19 cellular contexts compared by ENCODE assay signal in genomic region chr20:35680464-35681183, GRCh38. TPM values are rescaled to one million over a fixed set of nuclear protein-coding genes. Genes with fewer than 3 reads are reported as not detected.
DNase-seq lines count a peak whose midpoint lies in the region; ATAC-seq and TF ChIP-seq lines count a peak whose summit lies in the region.
"Had no signal": no experiment of that assay in that cellular context is flagged by ENCODE, and none has a peak within 500 bp of the region (broad histone marks: within the 10 kb centered on the region; RNA-seq: fewer than 3 reads in every experiment).

No MANE protein-coding gene starts in this region.

- peaks cover 11% of the 10 kb centered on the region for H3K36me3 Mint-ChIP-seq in activated CD4-positive, alpha-beta T cell treated with anti-CD3 and anti-CD28 coated beads, Interleukin-2, amount 10 ng/mL, durations not matched to agents 24 days and 14 days (ENCODE audit: low read depth)
- peaks cover 66% of the 10 kb centered on the region for H3K36me3 Mint-ChIP-seq in activated T-helper 17 cell treated with anti-CD3 and anti-CD28 coated beads, Interleukin-2, amount 50 U/mL, for 72 hours (ENCODE audit: low read depth)

- TF ChIP-seq POLR2A in testis (IDR thresholded peaks at IDR 0.05) (no peak), ovary (IDR thresholded peaks at IDR 0.05) (no peak)

- H3K9me3 Mint-ChIP-seq in activated CD4-positive, alpha-beta T cell treated with anti-CD3 and anti-CD28 coated beads, Interleukin-2, amount 10 ng/mL, durations not matched to agents 24 days and 14 days, result no peaks in the 10 kb centered on the region
- H3K9me3 Mint-ChIP-seq in activated T-helper 17 cell treated with anti-CD3 and anti-CD28 coated beads, Interleukin-2, amount 50 U/mL, for 72 hours, result no peaks in the 10 kb centered on the region
- H3K9me3 Mint-ChIP-seq: activated T-helper 2 cell treated with anti-CD3 and anti-CD28 coated beads, Interferon-gamma antibody, Interleukin-2, Interleukin-4, amounts not matched to agents 10 μg/mL and 5 μg/mL and 100 μg/mL, durations not matched to agents 14 hours and 24 hours and 36 hours; stimulated activated effector memory CD8-positive, alpha-beta T cell treated with anti-CD3 and anti-CD28 coated beads, Interleukin-12 subunit alpha, Interleukin-12 subunit beta, amount 100 ng/mL, for 72 hours had no signal

- 86% methylated on average over 4 of the region's 4 CpGs for WGBS in testis, 2 donors
- WGBS in ovary, 3 donors, result 90 to 93% (median 91%) methylated on average over 4 of the region's 4 CpGs

- H3K36me3 ChIP-seq in testis (ENCODE audit: low read depth, missing control alignments) (no peaks in the 10 kb centered on the region), ovary (no peaks in the 10 kb centered on the region)

- H3K27ac Mint-ChIP-seq in activated CD4-positive, alpha-beta T cell treated with anti-CD3 and anti-CD28 coated beads, Interleukin-2, amount 10 ng/mL, durations not matched to agents 24 days and 14 days, result peak overlapping the region; percentile 8
- H3K27ac Mint-ChIP-seq in activated T-helper 17 cell treated with anti-CD3 and anti-CD28 coated beads, Interleukin-2, amount 50 U/mL, for 72 hours, result peak overlapping the region; percentile 17
- H3K27ac Mint-ChIP-seq: activated T-helper 2 cell treated with anti-CD3 and anti-CD28 coated beads, Interferon-gamma antibody, Interleukin-2, Interleukin-4, amounts not matched to agents 10 μg/mL and 5 μg/mL and 100 μg/mL, durations not matched to agents 14 hours and 24 hours and 36 hours; stimulated activated effector memory CD8-positive, alpha-beta T cell treated with anti-CD3 and anti-CD28 coated beads, Interleukin-12 subunit alpha, Interleukin-12 subunit beta, amount 100 ng/mL, for 72 hours had no signal

- TF ChIP-seq EP300 in ovary (IDR thresholded peaks at IDR 0.05), result no peak

- H3K27ac ChIP-seq in testis (no peak overlapping the region), ovary (no peak overlapping the region)
- H3K27ac ChIP-seq: C4-2B, dorsolateral prefrontal cortex, gastroesophageal sphincter, tibial artery, VCaP had no signal

- no peaks in the 10 kb centered on the region for H3K27me3 Mint-ChIP-seq in activated CD4-positive, alpha-beta T cell treated with anti-CD3 and anti-CD28 coated beads, Interleukin-2, amount 10 ng/mL, durations not matched to agents 24 days and 14 days
- no peaks in the 10 kb centered on the region for H3K27me3 Mint-ChIP-seq in activated T-helper 17 cell treated with anti-CD3 and anti-CD28 coated beads, Interleukin-2, amount 50 U/mL, for 72 hours

- H3K4me3 ChIP-seq in testis (no peak overlapping the region), ovary (no peak overlapping the region)
- H3K4me3 ChIP-seq: dorsolateral prefrontal cortex, gastroesophageal sphincter, tibial artery had no signal

- intact Hi-C loops in activated CD4-positive, alpha-beta T cell treated with anti-CD3 and anti-CD28 coated beads, Interleukin-2, amount 10 ng/mL, durations not matched to agents 24 days and 14 days (cut with micrococcal nuclease), result no loop called here
- intact Hi-C loops in testis (cut with DNase I; ENCODE audit: low total_unique reads), result no loop called here
- intact Hi-C loops in ovary (cut with DNase I), result loop anchor here in 1 of 4 donors (5.0 kb wide), 1 partner anchor 1007 kb away; no protein-coding TSS in a partner anchor

- H3K9me3 ChIP-seq in testis (no peaks in the 10 kb centered on the region), ovary (no peaks in the 10 kb centered on the region)
- H3K9me3 ChIP-seq: gastroesophageal sphincter, tibial artery had no signal

- no peak overlapping the region for H3K4me3 Mint-ChIP-seq in activated CD4-positive, alpha-beta T cell treated with anti-CD3 and anti-CD28 coated beads, Interleukin-2, amount 10 ng/mL, durations not matched to agents 24 days and 14 days
- H3K4me3 Mint-ChIP-seq in activated T-helper 17 cell treated with anti-CD3 and anti-CD28 coated beads, Interleukin-2, amount 50 U/mL, for 72 hours, result no peak overlapping the region
- H3K4me3 Mint-ChIP-seq: stimulated activated effector memory CD8-positive, alpha-beta T cell treated with anti-CD3 and anti-CD28 coated beads, Interleukin-12 subunit alpha, Interleukin-12 subunit beta, amount 100 ng/mL, for 72 hours had no signal

- no peak for DNase-seq in activated CD4-positive, alpha-beta T cell treated with anti-CD3 and anti-CD28 coated beads, Interleukin-2, amount 10 ng/mL, durations not matched to agents 24 days and 14 days
- no peak for DNase-seq in activated CD4-positive, alpha-beta T cell treated with anti-CD3 and anti-CD28 coated beads for 4 hours
- DNase-seq in NOMO-1 treated with DMSO at 0.1 percent for 48 hours (lab: John Stamatoyannopoulos, UW; ENCODE audit: unreplicated experiment), result peak; percentile 61
- peak; percentile 2 for DNase-seq in testis
- no peak for DNase-seq in ovary
- DNase-seq: DMS53, dorsolateral prefrontal cortex, left cardiac atrium, NCI-H1105 treated with DMSO at 0.1 percent for 48 hours, RPMI8226, tibial artery had no signal

- H3K4me1 ChIP-seq in testis (no peaks in the 10 kb centered on the region), ovary (ENCODE audit: insufficient read depth) (no peaks in the 10 kb centered on the region)
- H3K4me1 ChIP-seq: gastroesophageal sphincter, tibial artery had no signal

- no peak for ATAC-seq in activated T-helper 17 cell treated with anti-CD3 and anti-CD28 coated beads, Interleukin-2, amount 50 U/mL, for 72 hours (replicated peaks)
- ATAC-seq in GM19467 (IDR thresholded peaks at IDR 0.05; ENCODE audit: unreplicated experiment) (no peak), HG02852 (IDR thresholded peaks at IDR 0.05; ENCODE audit: unreplicated experiment) (no peak)
- ATAC-seq: gastroesophageal sphincter; left cardiac atrium; stimulated activated effector memory CD8-positive, alpha-beta T cell treated with anti-CD3 and anti-CD28 coated beads, Interleukin-12 subunit alpha, Interleukin-12 subunit beta, amount 100 ng/mL, for 72 hours had no signal

- no peaks in the 10 kb centered on the region for H3K27me3 ChIP-seq in testis
- no peaks in the 10 kb centered on the region for H3K27me3 ChIP-seq in ovary
- H3K27me3 ChIP-seq: dorsolateral prefrontal cortex, gastroesophageal sphincter, tibial artery had no signal

- H3K4me1 Mint-ChIP-seq in activated CD4-positive, alpha-beta T cell treated with anti-CD3 and anti-CD28 coated beads, Interleukin-2, amount 10 ng/mL, durations not matched to agents 24 days and 14 days, result peaks cover 4% of the 10 kb centered on the region
- H3K4me1 Mint-ChIP-seq in activated T-helper 17 cell treated with anti-CD3 and anti-CD28 coated beads, Interleukin-2, amount 50 U/mL, for 72 hours, result no peaks in the 10 kb centered on the region
- H3K4me1 Mint-ChIP-seq: stimulated activated effector memory CD8-positive, alpha-beta T cell treated with anti-CD3 and anti-CD28 coated beads, Interleukin-12 subunit alpha, Interleukin-12 subunit beta, amount 100 ng/mL, for 72 hours had no signal

- no peak for TF ChIP-seq CTCF in testis (IDR thresholded peaks at IDR 0.05)
- no peak for TF ChIP-seq CTCF in ovary (IDR thresholded peaks at IDR 0.05)

RNA-seq across cellular contexts. Expression of gene CPNE1, which starts 15.9 kb away (rescaled TPM):
- total RNA-seq in activated CD4-positive, alpha-beta T cell treated with anti-CD3 and anti-CD28 coated beads, Interleukin-2, amount 10 ng/mL, durations not matched to agents 24 days and 14 days, result 317 and 318 TPM in 2 replicates
- total RNA-seq in activated T-helper 17 cell treated with anti-CD3 and anti-CD28 coated beads, Interleukin-2, amount 50 U/mL, for 72 hours, result 100 to 1,000 TPM; 269 to 280 TPM
- total RNA-seq in testis (100 to 1,000 TPM in 1 of 2 donors, 10 to 100 TPM in 1; 60.6 to 103 TPM), ovary (100 to 1,000 TPM in 6 of 7 donors, 10 to 100 TPM in 1; 97.5 to 173 (median 165) TPM)
- polyA plus RNA-seq in testis (ENCODE audit: insufficient read depth, low read depth, low replicate concordance) (105 TPM), ovary (100 to 1,000 TPM; 127 to 129 TPM)

RNA-seq across cellular contexts. Expression of gene RBM12, which starts 15.9 kb away (rescaled TPM):
- 148 and 151 TPM in 2 replicates for total RNA-seq in activated CD4-positive, alpha-beta T cell treated with anti-CD3 and anti-CD28 coated beads, Interleukin-2, amount 10 ng/mL, durations not matched to agents 24 days and 14 days
- total RNA-seq in activated T-helper 17 cell treated with anti-CD3 and anti-CD28 coated beads, Interleukin-2, amount 50 U/mL, for 72 hours, result 100 to 1,000 TPM; 106 to 116 TPM
- total RNA-seq in testis (10 to 100 TPM; 40.8 to 46.3 TPM), ovary (100 to 1,000 TPM in 5 of 7 donors, 10 to 100 TPM in 2; 30.0 to 130 (median 107) TPM)
- polyA plus RNA-seq in testis (ENCODE audit: insufficient read depth, low read depth, low replicate concordance) (54.9 TPM), ovary (10 to 100 TPM; 20.4 to 63.5 TPM)

RNA-seq across cellular contexts. Expression of gene NFS1, which starts 18.5 kb away (rescaled TPM):
- 41.3 and 42.8 TPM in 2 replicates for total RNA-seq in activated CD4-positive, alpha-beta T cell treated with anti-CD3 and anti-CD28 coated beads, Interleukin-2, amount 10 ng/mL, durations not matched to agents 24 days and 14 days
- total RNA-seq in activated T-helper 17 cell treated with anti-CD3 and anti-CD28 coated beads, Interleukin-2, amount 50 U/mL, for 72 hours, result 10 to 100 TPM; 41.1 to 49.2 TPM
- total RNA-seq in testis (10 to 100 TPM; 84.1 to 90.6 TPM), ovary (10 to 100 TPM; 17.3 to 33.7 (median 29.4) TPM)
- polyA plus RNA-seq in testis (ENCODE audit: insufficient read depth, low read depth, low replicate concordance) (86.6 TPM), ovary (10 to 100 TPM; 26.8 to 58.1 TPM)

RNA-seq across cellular contexts. Expression of gene ROMO1, which starts 18.6 kb away (rescaled TPM):
- 82.3 and 94.9 TPM in 2 replicates for total RNA-seq in activated CD4-positive, alpha-beta T cell treated with anti-CD3 and anti-CD28 coated beads, Interleukin-2, amount 10 ng/mL, durations not matched to agents 24 days and 14 days
- total RNA-seq in activated T-helper 17 cell treated with anti-CD3 and anti-CD28 coated beads, Interleukin-2, amount 50 U/mL, for 72 hours, result 100 to 1,000 TPM in 1 of 2 donors, 10 to 100 TPM in 1; 93.0 to 134 TPM
- total RNA-seq in testis, result 100 to 1,000 TPM; 200 to 276 TPM
- polyA plus RNA-seq in testis (ENCODE audit: insufficient read depth, low read depth, low replicate concordance), result 160 TPM
- total RNA-seq in ovary, result 100 to 1,000 TPM in 6 of 7 donors, 10 to 100 TPM in 1; 98.7 to 404 (median 112) TPM
- 100 to 1,000 TPM in 1 of 2 donors, 10 to 100 TPM in 1; 23.2 to 195 TPM for polyA plus RNA-seq in ovary

Comparison
In these comparisons a context has a peak if more than half of its experiments do, and no peak if none do; other contexts are left out.
1. DNase-seq: peak in NOMO-1 treated with DMSO at 0.1 percent for 48 hours (single experiment) and testis (single experiment); none in activated CD4-positive, alpha-beta T cell treated with anti-CD3 and anti-CD28 coated beads, Interleukin-2, amount 10 ng/mL, durations not matched to agents 24 days and 14 days (single experiment), activated CD4-positive, alpha-beta T cell treated with anti-CD3 and anti-CD28 coated beads for 4 hours (0 of 2) and ovary (0 of 5).